7 cellular contexts compared by ENCODE assay signal in genomic region chr7:66815186-66815875, GRCh38.
A peak's percentile ranks its signal among the peaks of the same experiment; 100 is the strongest.
DNase-seq lines count a peak whose midpoint lies in the region; ATAC-seq, FAIRE-seq and TF ChIP-seq lines count a peak whose summit lies in the region.
"Not testable (repeated sequence)": the region's sequence is repeated elsewhere in the genome, so short reads cannot be mapped to it uniquely, and the experiment has no call there.

No MANE protein-coding gene starts in this region.

- not testable (repeated sequence) for H4K91ac ChIP-seq in neuronal stem cell (ENCODE audit: low read depth, low read length, poor library complexity)

- H4K20me1 ChIP-seq in GM23338 (replicated peaks; ENCODE audit: insufficient read depth); HepG2 (ENCODE audit: insufficient read depth, low read length): not testable (repeated sequence)

- not testable (repeated sequence) for TF ChIP-seq CTCF in GM23338 (conservative IDR thresholded peaks at IDR 0.05; ENCODE audit: low read depth in 2 of 2); HepG2 (CRISPR knock-in tag; IDR thresholded peaks at IDR 0.05); sigmoid colon (IDR thresholded peaks at IDR 0.05)

- H3K79me1 ChIP-seq in neuronal stem cell (ENCODE audit: low read depth, low read length), result not testable (repeated sequence)

- not testable (repeated sequence) for H2BK15ac ChIP-seq in neuronal stem cell (ENCODE audit: low read length)

- H2BK5ac ChIP-seq in neuronal stem cell (ENCODE audit: low read length), result not testable (repeated sequence)

- in situ Hi-C loops in HepG2 (cut with HindIII; ENCODE audit: extremely low pct_ligation_motif_present, low pct_unique_long_range_greater_than_20kb), result not testable (repeated sequence)

- H4K8ac ChIP-seq in neuronal stem cell (ENCODE audit: low read depth, low read length), result peak overlapping the region; percentile 17

- not testable (repeated sequence) for H3K27ac ChIP-seq in GM23338 (ENCODE audit: low read depth); HepG2 (ENCODE audit: extremely low read length, insufficient read depth, low read length); neuronal stem cell (replicated peaks; ENCODE audit: low read length); sigmoid colon

- H2AFZ ChIP-seq in GM23338; HepG2 (ENCODE audit: low read length); neuronal stem cell (ENCODE audit: low read length): not testable (repeated sequence)

- not testable (repeated sequence) for H3K18ac ChIP-seq in neuronal stem cell (ENCODE audit: low read length)

- not testable (repeated sequence) for H3K36me3 ChIP-seq in GM23338 (ENCODE audit: insufficient read depth)
- peaks cover 0 to 11% of the 10 kb centered on the region in 2 experiments; a peak in 3 of 5 replicates for H3K36me3 ChIP-seq in HepG2 (replicated peaks in 1 of 2; ENCODE audit: control insufficient read depth in 1 of 2, insufficient read depth in 2 of 2, low read length in 2 of 2)
- H3K36me3 ChIP-seq in neuronal stem cell (replicated peaks in 1 of 2; ENCODE audit: control insufficient read depth in 2 of 2, insufficient read depth in 2 of 2, low read length in 2 of 2), result peaks cover 2 to 24% of the 10 kb centered on the region in 2 donors
- peaks cover under 1 to 18% (median 11%) of the 10 kb centered on the region in 4 donors for H3K36me3 ChIP-seq in sigmoid colon

- intact Hi-C loops in HepG2 (cut with micrococcal nuclease; ENCODE audit: unreplicated experiment); sigmoid colon (cut with DNase I): not testable (repeated sequence)

- peaks cover 19% of the 10 kb centered on the region; the same call in 2 of the 3 replicates for H3K36me3 Mint-ChIP-seq in GM23338 (ENCODE audit: low read depth)
- not testable (repeated sequence) for H3K36me3 Mint-ChIP-seq in activated CD4-positive, alpha-beta T cell treated with anti-CD3 and anti-CD28 coated beads, Interleukin-2, amount 10 ng/mL, durations not matched to agents 7 days and 5 days (ENCODE audit: low read depth)

- not testable (repeated sequence) for TF ChIP-seq POLR2A in HepG2 (IDR thresholded peaks at IDR 0.05; ENCODE audit: insufficient read depth in 1 of 2, low read depth in 2 of 2, low read length in 2 of 2); sigmoid colon (IDR thresholded peaks at IDR 0.05)

- DNase-seq in GM23338 (ENCODE audit: low spot score); activated CD4-positive, alpha-beta T cell treated with anti-CD3 and anti-CD28 coated beads, Interleukin-2, amount 10 ng/mL, durations not matched to agents 7 days and 5 days; HepG2 (ENCODE audit: low spot score); neuronal stem cell (ENCODE audit: low spot score); stimulated activated naive CD8-positive, alpha-beta T cell treated with anti-CD3 and anti-CD28 coated beads, Interleukin-15, amount 100 ng/mL, for 72 hours: not testable (repeated sequence)
- DNase-seq in sigmoid colon, result peak; percentile 52

- H3K23ac ChIP-seq in neuronal stem cell (ENCODE audit: low read depth, low read length, poor library complexity), result not testable (repeated sequence)

- not testable (repeated sequence) for TF ChIP-seq RAD21 in HepG2 (CRISPR knock-in tag; IDR thresholded peaks at IDR 0.05)

- not testable (repeated sequence) for H2BK12ac ChIP-seq in neuronal stem cell (ENCODE audit: low read length)

- H3K4me3 ChIP-seq in GM23338; HepG2 (replicated peaks in 1 of 3; ENCODE audit: insufficient read depth in 1 of 3, low read depth in 2 of 3, low read length in 3 of 3); neuronal stem cell (ENCODE audit: low read length in 2 of 2); sigmoid colon: not testable (repeated sequence)

- H3K4me1 ChIP-seq in GM23338 (ENCODE audit: insufficient read depth); HepG2 (ENCODE audit: insufficient read depth, low read length); neuronal stem cell (ENCODE audit: control insufficient read depth in 2 of 2, insufficient read depth in 1 of 2, low read depth in 1 of 2, low read length in 2 of 2); sigmoid colon: not testable (repeated sequence)

- H3K9me2 ChIP-seq in GM23338 (ENCODE audit: insufficient read depth), result not testable (repeated sequence)

- not testable (repeated sequence) for H3K14ac ChIP-seq in neuronal stem cell (ENCODE audit: low read length)

- not testable (repeated sequence) for H3K4me3 Mint-ChIP-seq in GM23338; activated CD4-positive, alpha-beta T cell treated with anti-CD3 and anti-CD28 coated beads, Interleukin-2, amount 10 ng/mL, durations not matched to agents 7 days and 5 days
- H3K4me3 Mint-ChIP-seq in stimulated activated naive CD8-positive, alpha-beta T cell treated with anti-CD3 and anti-CD28 coated beads, Interleukin-15, amount 100 ng/mL, for 72 hours, result peak overlapping the region in 1 of 2 donors; percentile 2

- H2BK120ac ChIP-seq in neuronal stem cell (ENCODE audit: low read depth, low read length), result not testable (repeated sequence)

- not testable (repeated sequence) for H3F3A ChIP-seq in GM23338 (replicated peaks; ENCODE audit: low read depth)

- not testable (repeated sequence) for H3K4ac ChIP-seq in neuronal stem cell (ENCODE audit: low read length)

- not testable (repeated sequence) for H3K9ac ChIP-seq in HepG2 (ENCODE audit: insufficient read depth, low read depth, low read length); neuronal stem cell (ENCODE audit: low read depth, low read length, poor library complexity)

- not testable (repeated sequence) for H3K4me1 Mint-ChIP-seq in GM23338; activated CD4-positive, alpha-beta T cell treated with anti-CD3 and anti-CD28 coated beads, Interleukin-2, amount 10 ng/mL, durations not matched to agents 7 days and 5 days
- peaks cover 16% of the 10 kb centered on the region for H3K4me1 Mint-ChIP-seq in stimulated activated naive CD8-positive, alpha-beta T cell treated with anti-CD3 and anti-CD28 coated beads, Interleukin-15, amount 100 ng/mL, for 72 hours

- H2AK5ac ChIP-seq in neuronal stem cell (ENCODE audit: low read depth, low read length), result not testable (repeated sequence)

- H3K27me3 Mint-ChIP-seq in GM23338 (ENCODE audit: insufficient read depth, low read depth, poor library complexity); activated CD4-positive, alpha-beta T cell treated with anti-CD3 and anti-CD28 coated beads, Interleukin-2, amount 10 ng/mL, durations not matched to agents 7 days and 5 days; stimulated activated naive CD8-positive, alpha-beta T cell treated with anti-CD3 and anti-CD28 coated beads, Interleukin-15, amount 100 ng/mL, for 72 hours: not testable (repeated sequence)

- H3K9me3 Mint-ChIP-seq in GM23338; activated CD4-positive, alpha-beta T cell treated with anti-CD3 and anti-CD28 coated beads, Interleukin-2, amount 10 ng/mL, durations not matched to agents 7 days and 5 days; stimulated activated naive CD8-positive, alpha-beta T cell treated with anti-CD3 and anti-CD28 coated beads, Interleukin-15, amount 100 ng/mL, for 72 hours: not testable (repeated sequence)

- not testable (repeated sequence) for H3K9me3 ChIP-seq in HepG2 (ENCODE audit: low read length); neuronal stem cell (replicated peaks in 1 of 2; ENCODE audit: control insufficient read depth in 2 of 2, insufficient read depth in 1 of 2, low read depth in 1 of 2, low read length in 2 of 2); sigmoid colon

- TF ChIP-seq EP300 in HepG2 (IDR thresholded peaks at IDR 0.05; ENCODE audit: low read depth in 2 of 2, low read length in 2 of 2); HepG2 (CRISPR knock-in tag; IDR thresholded peaks at IDR 0.05; ENCODE audit: borderline replicate concordance); sigmoid colon (IDR thresholded peaks at IDR 0.05): not testable (repeated sequence)

- not testable (repeated sequence) for H3K79me2 ChIP-seq in GM23338 (replicated peaks; ENCODE audit: insufficient read depth); HepG2 (ENCODE audit: insufficient read depth, low read length)

- FAIRE-seq in HepG2 (lab: Jason Lieb, UNC), result not testable (repeated sequence)

- not testable (repeated sequence) for H3K27ac Mint-ChIP-seq in GM23338
- peak overlapping the region; percentile 25 for H3K27ac Mint-ChIP-seq in activated CD4-positive, alpha-beta T cell treated with anti-CD3 and anti-CD28 coated beads, Interleukin-2, amount 10 ng/mL, durations not matched to agents 7 days and 5 days
- H3K27ac Mint-ChIP-seq in stimulated activated naive CD8-positive, alpha-beta T cell treated with anti-CD3 and anti-CD28 coated beads, Interleukin-15, amount 100 ng/mL, for 72 hours, result peak overlapping the region in 1 of 2 donors; percentile 96

- H3K4me2 ChIP-seq in GM23338; HepG2 (ENCODE audit: low read depth, low read length); neuronal stem cell (ENCODE audit: insufficient read depth, low read length, poor library complexity, severe bottlenecking): not testable (repeated sequence)

- not testable (repeated sequence) for BruUV-seq in HepG2 (replicated peaks; lab: Mats Ljungman, UMichigan)

- 94% methylated on average over 12 of the region's 15 CpGs for WGBS in HepG2 (ENCODE audit: low lambda C conversion rate)
- no CpG with 5 or more reads among the region's 15 CpGs for whole genome bisulfite sequencing in neuronal stem cell (ENCODE audit: extremely low coverage in 2 of 2, insufficient read length in 2 of 2, insufficient replicate concordance in 1 of 2), 2 donors
- WGBS in sigmoid colon, 2 donors, result 91 to 93% methylated on average over 15 of the region's 15 CpGs

- CTCF ChIA-PET in activated CD4-positive, alpha-beta T cell treated with anti-CD3 and anti-CD28 coated beads, Interleukin-2, amount 10 ng/mL, durations not matched to agents 7 days and 5 days (lab: Charles Lee), result interaction anchor here (1.0 to 1.6 kb wide), 3 partner anchors 9 to 28 kb away, joined by 3 to 4 read pairs (median 3); no protein-coding TSS in a partner anchor
- CTCF ChIA-PET in HepG2 (lab: Yijun Ruan, JAX; ENCODE audit: low intra/inter-chr PET ratio, low total read pairs), result not testable (repeated sequence)

- ATAC-seq in GM23338 (peak; percentile 29; the same call in 2 of the 3 replicates), esophagus mucosa (peak; percentile 11), HepG2 (peak; percentile 26)
- peak; percentile 39 for ATAC-seq in stimulated activated naive CD8-positive, alpha-beta T cell treated with anti-CD3 and anti-CD28 coated beads, Interleukin-15, amount 100 ng/mL, for 72 hours

- POLR2A ChIA-PET in activated CD4-positive, alpha-beta T cell treated with anti-CD3 and anti-CD28 coated beads, Interleukin-2, amount 10 ng/mL, durations not matched to agents 7 days and 5 days (lab: Charles Lee), result not testable (repeated sequence)
- POLR2A ChIA-PET in HepG2 (lab: Yijun Ruan, JAX), result interaction anchor here (0.7 kb wide), 1 partner anchor 75 kb away, joined by 3 read pairs; the partner anchor contains the start of gene RABGEF1

- not testable (repeated sequence) for H3K27me3 ChIP-seq in GM23338 (ENCODE audit: insufficient read depth); HepG2 (ENCODE audit: control insufficient read depth in 1 of 2, insufficient read depth in 2 of 2, low read length in 2 of 2); neuronal stem cell (ENCODE audit: control insufficient read depth in 3 of 3, insufficient read depth in 3 of 3, low read depth in 1 of 3, low read length in 3 of 3); sigmoid colon
